In genomic region chr5:68817696-68818695, GRCh38 we compare ENCODE assay signal across 15 cellular contexts.
DNase-seq lines count a peak whose midpoint lies in the region; ATAC-seq and TF ChIP-seq lines count a peak whose summit lies in the region.
"Had no signal": no experiment of that assay in that cellular context is flagged by ENCODE, and none has a peak within 500 bp of the region (broad histone marks: within the 10 kb centered on the region; RNA-seq: fewer than 3 reads in every experiment).

No MANE protein-coding gene starts in this region.

- H3K27ac ChIP-seq in vagina = no peak overlapping the region
- H3K27ac ChIP-seq: prostate gland, thyroid gland had no signal

- intact Hi-C loops in vagina (cut with DNase I) = no loop called here

- no peak for TF ChIP-seq CTCF in vagina (IDR thresholded peaks at IDR 0.05)

- H3K9me3 ChIP-seq in vagina = no peaks in the 10 kb centered on the region
- H3K9me3 ChIP-seq: prostate gland, thyroid gland had no signal

- H3K27me3 ChIP-seq in vagina = no peaks in the 10 kb centered on the region
- H3K27me3 ChIP-seq: thyroid gland had no signal

- H3K36me3 ChIP-seq in vagina = no peaks in the 10 kb centered on the region
- H3K36me3 ChIP-seq: prostate gland, thyroid gland had no signal

- no peaks in the 10 kb centered on the region for H3K4me1 ChIP-seq in vagina
- H3K4me1 ChIP-seq: prostate gland, thyroid gland had no signal

- no peak for TF ChIP-seq POLR2A in vagina (IDR thresholded peaks at IDR 0.05)

- ATAC-seq in HG02642 (IDR thresholded peaks at IDR 0.05; ENCODE audit: poor library complexity, unreplicated experiment) (no peak), GM21367 (IDR thresholded peaks at IDR 0.05; ENCODE audit: unreplicated experiment) (no peak), HG02870 (IDR thresholded peaks at IDR 0.05; ENCODE audit: unreplicated experiment) (no peak)
- ATAC-seq: activated CD4-positive, CD25-positive, alpha-beta regulatory T cell treated with anti-CD3 and anti-CD28 coated beads, Interleukin-2, amount 50 U/mL, for 24 hours; esophagus mucosa had no signal

- DNase-seq in EL (peak; percentile 13), RPMI7951 (ENCODE audit: low read depth) (peak; percentile 55), globus pallidus (ENCODE audit: low spot score) (peak; percentile 83), nucleus accumbens (lab: John Stamatoyannopoulos, UW) (peak in 54 of 56 donors; percentile 18 to 84 (median 58)), vagina (ENCODE audit: extremely low spot score in 2 of 2) (no peak)
- DNase-seq: AML-193, NCI-H2029 treated with DMSO at 0.1 percent for 48 hours, NCI-H774, thyroid gland had no signal

- H3K4me3 ChIP-seq in vagina = no peak overlapping the region
- H3K4me3 ChIP-seq: prostate gland, thyroid gland had no signal

Comparison
In these comparisons a context has a peak if more than half of its experiments do, and no peak if none do; other contexts are left out.
1. DNase-seq: peak in EL (single experiment), RPMI7951 (single experiment), globus pallidus (single experiment) and nucleus accumbens (54 of 56); none in vagina (0 of 2).